8 cellular contexts compared by ENCODE assay signal in the genomic region with DNA sequence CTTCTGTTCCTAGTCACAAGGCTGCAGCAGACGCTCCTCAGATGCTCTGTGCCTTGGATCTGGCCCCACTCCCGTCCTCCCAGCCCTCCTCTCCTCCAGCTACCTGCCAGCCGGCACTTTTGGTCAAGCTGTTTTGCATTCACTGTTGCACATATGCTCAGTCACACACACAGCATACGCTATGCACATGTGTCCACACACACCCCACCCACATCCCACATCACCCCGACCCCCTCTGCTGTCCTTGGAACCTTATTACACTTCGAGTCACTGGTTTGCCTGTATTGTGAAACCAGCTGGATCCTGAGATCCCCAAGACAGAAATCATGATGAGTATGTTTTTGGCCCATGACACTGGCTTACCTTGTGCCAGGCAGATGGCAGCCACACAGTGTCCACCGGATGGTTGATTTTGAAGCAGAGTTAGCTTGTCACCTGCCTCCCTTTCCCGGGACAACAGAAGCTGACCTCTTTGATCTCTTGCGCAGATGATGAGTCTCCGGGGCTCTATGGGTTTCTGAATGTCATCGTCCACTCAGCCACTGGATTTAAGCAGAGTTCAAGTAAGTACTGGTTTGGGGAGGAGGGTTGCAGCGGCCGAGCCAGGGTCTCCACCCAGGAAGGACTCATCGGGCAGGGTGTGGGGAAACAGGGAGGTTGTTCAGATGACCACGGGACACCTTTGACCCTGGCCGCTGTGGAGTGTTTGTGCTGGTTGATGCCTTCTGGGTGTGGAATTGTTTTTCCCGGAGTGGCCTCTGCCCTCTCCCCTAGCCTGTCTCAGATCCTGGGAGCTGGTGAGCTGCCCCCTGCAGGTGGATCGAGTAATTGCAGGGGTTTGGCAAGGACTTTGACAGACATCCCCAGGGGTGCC.
DNase-seq lines count a peak whose midpoint lies in the region; ATAC-seq and TF ChIP-seq lines count a peak whose summit lies in the region.

No MANE protein-coding gene starts in this region.

- H3K27ac ChIP-seq in dorsolateral prefrontal cortex = peak overlapping the region in 38 of 59 donors; percentile 3 to 91 (median 46)

- H3K9me3 Mint-ChIP-seq in stimulated activated naive B cell treated with anti-CD40 and anti-IgM and Interleukin-4, amounts not matched to agents 10 μg/mL and 1 μg/mL and 100 μg/mL, for 72 hours = no peaks in the 10 kb centered on the region

- H3K27me3 Mint-ChIP-seq in stimulated activated naive B cell treated with anti-CD40 and anti-IgM and Interleukin-4, amounts not matched to agents 10 μg/mL and 1 μg/mL and 100 μg/mL, for 72 hours = no peaks in the 10 kb centered on the region

- no peak overlapping the region for H3K4me3 Mint-ChIP-seq in stimulated activated naive B cell treated with anti-CD40 and anti-IgM and Interleukin-4, amounts not matched to agents 10 μg/mL and 1 μg/mL and 100 μg/mL, for 72 hours

- no peaks in the 10 kb centered on the region for H3K9me3 ChIP-seq in MG63

- H3K4me3 ChIP-seq in GM06990 (replicated peaks; ENCODE audit: low read depth, low read length) (no peak overlapping the region), MG63 (no peak overlapping the region), dorsolateral prefrontal cortex (no peak overlapping the region)

- peak; percentile 69 to 76 for ATAC-seq in stimulated activated naive B cell treated with anti-CD40 and anti-IgM and Interleukin-4, amounts not matched to agents 10 μg/mL and 1 μg/mL and 100 μg/mL, for 72 hours (replicated peaks)
- ATAC-seq in HG03139 (IDR thresholded peaks at IDR 0.05; ENCODE audit: unreplicated experiment) = no peak

- DNase-seq in GM06990 (ENCODE audit: extremely low read depth, insufficient read length) (no peak), MG63 (peak; percentile 38), dorsolateral prefrontal cortex (peak in 7 of 10 donors; percentile 40 to 90 (median 62)), mucosa of gallbladder (ENCODE audit: low spot score) (peak; percentile 54), NCI-H510A (lab: John Stamatoyannopoulos, UW) (no peak)
- DNase-seq in activated CD4-positive, alpha-beta T cell treated with anti-CD3 and anti-CD28 coated beads, Interleukin-2, amount 50 U/mL, for 1 hour = peak; percentile 56
- peak; percentile 32 for DNase-seq in stimulated activated naive B cell treated with anti-CD40 and anti-IgM and Interleukin-4, amounts not matched to agents 10 μg/mL and 1 μg/mL and 100 μg/mL, for 72 hours

- H3K27me3 ChIP-seq in GM06990 (replicated peaks; ENCODE audit: control insufficient read depth, insufficient read depth, low read length) (no peaks in the 10 kb centered on the region), MG63 (no peaks in the 10 kb centered on the region), dorsolateral prefrontal cortex (no peaks in the 10 kb centered on the region)

- H3K27ac Mint-ChIP-seq in stimulated activated naive B cell treated with anti-CD40 and anti-IgM and Interleukin-4, amounts not matched to agents 10 μg/mL and 1 μg/mL and 100 μg/mL, for 72 hours = no peak overlapping the region

- peaks cover 16% of the 10 kb centered on the region for H3K36me3 ChIP-seq in GM06990 (ENCODE audit: control insufficient read depth, insufficient read depth, low read length)
- H3K36me3 ChIP-seq in MG63 = peaks cover 3% of the 10 kb centered on the region; the same call in 1 of the 2 replicates

- no peaks in the 10 kb centered on the region for H3K4me1 Mint-ChIP-seq in stimulated activated naive B cell treated with anti-CD40 and anti-IgM and Interleukin-4, amounts not matched to agents 10 μg/mL and 1 μg/mL and 100 μg/mL, for 72 hours

- intact Hi-C loops in dorsolateral prefrontal cortex (cut with DNase I) = loop anchor here in 1 of 2 donors (5.0 kb wide), 1 partner anchor 237 kb away; no protein-coding TSS in a partner anchor

- peak; percentile 86 for TF ChIP-seq CTCF in GM06990 (IDR thresholded peaks at IDR 0.05; ENCODE audit: insufficient read depth, low read length, poor library complexity, severe bottlenecking)
- peak; percentile 41 to 83 (median 73) for TF ChIP-seq CTCF in dorsolateral prefrontal cortex (IDR thresholded peaks at IDR 0.05 in 54 of 56, conservative IDR thresholded peaks at IDR 0.05 in 2 of 56; ENCODE audit: low read depth in 1 of 56, partially characterized antibody in 56 of 56)

- peaks cover 23 to 61% of the 10 kb centered on the region in 2 donors for H3K36me3 Mint-ChIP-seq in stimulated activated naive B cell treated with anti-CD40 and anti-IgM and Interleukin-4, amounts not matched to agents 10 μg/mL and 1 μg/mL and 100 μg/mL, for 72 hours

Comparison
In these comparisons a context has a peak if more than half of its experiments do, and no peak if none do; other contexts are left out.
1. DNase-seq: peak in MG63 (single experiment), activated CD4-positive, alpha-beta T cell treated with anti-CD3 and anti-CD28 coated beads, Interleukin-2, amount 50 U/mL, for 1 hour (single experiment), dorsolateral prefrontal cortex (7 of 10), mucosa of gallbladder (single experiment) and stimulated activated naive B cell treated with anti-CD40 and anti-IgM and Interleukin-4, amounts not matched to agents 10 μg/mL and 1 μg/mL and 100 μg/mL, for 72 hours (single experiment); none in GM06990 (single experiment) and NCI-H510A (single experiment).